In the genomic region with DNA sequence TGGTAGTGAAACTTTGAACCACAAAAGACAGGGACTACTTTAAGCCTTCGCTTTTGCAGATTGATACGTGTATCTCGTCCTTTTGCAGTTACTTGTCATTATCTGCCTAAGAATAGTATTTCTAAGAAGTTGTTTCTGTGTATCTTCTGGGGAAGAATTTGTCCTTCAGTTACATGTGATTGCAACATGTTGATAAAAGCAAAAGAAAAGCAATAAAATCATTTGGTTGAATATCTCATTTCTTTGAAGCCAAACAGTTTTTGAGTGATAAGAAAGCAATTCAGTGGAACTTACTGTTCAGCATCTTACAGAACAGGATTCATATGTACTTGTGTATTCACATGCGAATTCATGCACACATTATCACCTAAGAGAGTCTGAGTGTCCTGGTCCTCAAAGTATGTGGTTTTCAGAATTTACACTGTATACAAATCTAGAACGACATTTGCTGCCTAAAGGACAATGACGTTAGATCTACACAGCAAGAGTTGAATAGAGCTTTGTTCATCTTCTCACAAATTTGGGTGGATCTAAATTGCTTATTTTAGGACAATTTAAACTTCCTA, we compare ENCODE assay signal across 31 cellular contexts.
"Had no signal": no experiment of that assay in that cellular context is flagged by ENCODE, and none has a peak within 500 bp of the region (broad histone marks: within the 10 kb centered on the region; RNA-seq: fewer than 3 reads in every experiment).

No MANE protein-coding gene starts in this region.

- ATAC-seq: naive thymus-derived CD4-positive, alpha-beta T cell; pancreas; psoas muscle; right cardiac atrium; right lobe of liver; stimulated activated memory B cell treated with anti-CD40 and anti-IgM and Interleukin-4, amounts not matched to agents 10 μg/mL and 1 μg/mL and 100 μg/mL, for 72 hours; stimulated activated naive CD8-positive, alpha-beta T cell treated with anti-CD3 and anti-CD28 coated beads, Interleukin-15, amount 100 ng/mL, for 72 hours; stimulated activated naive CD8-positive, alpha-beta T cell treated with anti-CD3 and anti-CD28 coated beads, Interleukin-15, Interleukin-2, amounts not matched to agents 100 U/mL and 50 U/mL, for 24 hours had no signal

- H3K27ac Mint-ChIP-seq: naive thymus-derived CD4-positive, alpha-beta T cell; nephron progenitor cell; stimulated activated memory B cell treated with anti-CD40 and anti-IgM and Interleukin-4, amounts not matched to agents 10 μg/mL and 1 μg/mL and 100 μg/mL, for 72 hours; stimulated activated naive CD8-positive, alpha-beta T cell treated with anti-CD3 and anti-CD28 coated beads, Interleukin-15, amount 100 ng/mL, for 72 hours had no signal

- H3K36me3 ChIP-seq: neutrophil, pancreas, right lobe of liver, spleen, suprapubic skin, thoracic aorta, thyroid gland, tibial nerve, upper lobe of left lung, vagina had no signal

- H3K4me1 ChIP-seq: pancreas, psoas muscle, right lobe of liver, spleen, suprapubic skin, thyroid gland, upper lobe of left lung, vagina had no signal

- H3K4me2 ChIP-seq: smooth muscle cell had no signal

- H3K4me3 Mint-ChIP-seq: naive thymus-derived CD4-positive, alpha-beta T cell; natural killer cell treated with Interleukin-12 subunit alpha and Interleukin-12 subunit beta and Interleukin-15 and Interleukin-18, amount 100 ng/mL, for 72 hours; nephron progenitor cell; neural crest cell; stimulated activated memory B cell treated with anti-CD40 and anti-IgM and Interleukin-4, amounts not matched to agents 10 μg/mL and 1 μg/mL and 100 μg/mL, for 72 hours; stimulated activated naive CD8-positive, alpha-beta T cell treated with anti-CD3 and anti-CD28 coated beads, Interleukin-15, amount 100 ng/mL, for 72 hours had no signal

- H3K27me3 ChIP-seq: neutrophil, pancreas, right lobe of liver, spleen, suprapubic skin, thyroid gland, tibial nerve, upper lobe of left lung, vagina had no signal

- H3K4me3 ChIP-seq: pancreas, psoas muscle, right lobe of liver, skin epidermis, smooth muscle cell, spleen, suprapubic skin, thoracic aorta, thyroid gland, tibial nerve, upper lobe of left lung, vagina had no signal

- FAIRE-seq: pancreas, urothelium cell line had no signal

- H3K27ac ChIP-seq: neutrophil, pancreas, psoas muscle, right lobe of liver, skin epidermis, spleen, suprapubic skin, thoracic aorta, thyroid gland, upper lobe of left lung, vagina had no signal

- DNase-seq: naive thymus-derived CD4-positive, alpha-beta T cell; nephron progenitor cell; nucleus accumbens; pancreas; psoas muscle; right lobe of liver; spleen; stimulated activated CD4-positive, alpha-beta T cell treated with anti-CD3 and anti-CD28 coated beads, Interleukin-12 subunit alpha, Interleukin-12 subunit beta, amount 100 ng/mL, for 4 hours; stimulated activated CD4-positive, alpha-beta T cell treated with anti-CD3 and anti-CD28 coated beads, Interleukin-1b, Interleukin-23, amount 100 ng/mL, for 48 hours; stimulated activated CD4-positive, alpha-beta T cell treated with anti-CD3 and anti-CD28 coated beads, Interleukin-4, amount 100 ng/mL, for 1 hour; stimulated activated CD4-positive, alpha-beta T cell treated with anti-CD3 and anti-CD28 coated beads, Interleukin-4, amount 100 ng/mL, for 4 hours; stimulated activated CD8-positive, alpha-beta memory T cell treated with anti-CD3 and anti-CD28 coated beads, Interleukin-4, amount 100 ng/mL, for 48 hours; stimulated activated naive CD4-positive, alpha-beta T cell; stimulated activated naive CD8-positive, alpha-beta T cell treated with anti-CD3 and anti-CD28 coated beads, Interleukin-15, amount 100 ng/mL, for 72 hours; stimulated activated naive CD8-positive, alpha-beta T cell treated with anti-CD3 and anti-CD28 coated beads, Interleukin-15, Interleukin-2, amounts not matched to agents 100 U/mL and 50 U/mL, for 24 hours; substantia nigra; thyroid gland; trophoblast cell; upper lobe of left lung had no signal

- H3K9me3 ChIP-seq: neutrophil, pancreas, psoas muscle, suprapubic skin, thoracic aorta, thyroid gland, vagina had no signal

- H3K4me1 Mint-ChIP-seq: neural crest cell; stimulated activated memory B cell treated with anti-CD40 and anti-IgM and Interleukin-4, amounts not matched to agents 10 μg/mL and 1 μg/mL and 100 μg/mL, for 72 hours had no signal

- H3K27me3 Mint-ChIP-seq: naive thymus-derived CD4-positive, alpha-beta T cell; natural killer cell treated with Interleukin-12 subunit alpha and Interleukin-12 subunit beta and Interleukin-15 and Interleukin-18, amount 100 ng/mL, for 72 hours; stimulated activated memory B cell treated with anti-CD40 and anti-IgM and Interleukin-4, amounts not matched to agents 10 μg/mL and 1 μg/mL and 100 μg/mL, for 72 hours; stimulated activated naive CD8-positive, alpha-beta T cell treated with anti-CD3 and anti-CD28 coated beads, Interleukin-15, amount 100 ng/mL, for 72 hours had no signal
